18 cellular contexts compared by ENCODE assay signal in genomic region chr1:223228201-223228600, GRCh38.
"Had no signal": no experiment of that assay in that cellular context is flagged by ENCODE, and none has a peak within 500 bp of the region (broad histone marks: within the 10 kb centered on the region; RNA-seq: fewer than 3 reads in every experiment).

No MANE protein-coding gene starts in this region.

- H3K4me3 Mint-ChIP-seq: dendritic cell treated with granulocyte-macrophage colony-stimulating factor and Interleukin-4, amounts not matched to agents 40 ng/mL and 50 ng/mL, for 4 days; effector memory CD8-positive, alpha-beta T cell; nephron had no signal

- DNase-seq: effector memory CD8-positive, alpha-beta T cell; glutamatergic neuron; left colon; left ventricle myocardium superior; mesenchymal stem cell; midbrain; posterior cingulate gyrus; sigmoid colon; stimulated activated CD4-positive, alpha-beta T cell treated with anti-CD3 and anti-CD28 coated beads, Interleukin-12 subunit alpha, Interleukin-12 subunit beta, amount 100 ng/mL, for 4 hours; stimulated activated naive CD4-positive, alpha-beta T cell; stomach; substantia nigra; transverse colon had no signal

- H3K4me1 Mint-ChIP-seq: nephron had no signal

- H3K27ac Mint-ChIP-seq: dendritic cell treated with granulocyte-macrophage colony-stimulating factor and Interleukin-4, amounts not matched to agents 40 ng/mL and 50 ng/mL, for 4 days; effector memory CD8-positive, alpha-beta T cell; nephron had no signal

- ATAC-seq: effector memory CD8-positive, alpha-beta T cell; gastroesophageal sphincter; left colon; left ventricle myocardium superior had no signal

- FAIRE-seq: colon, keratinocyte had no signal

- H3K9me3 Mint-ChIP-seq: dendritic cell treated with granulocyte-macrophage colony-stimulating factor and Interleukin-4, amounts not matched to agents 40 ng/mL and 50 ng/mL, for 4 days; effector memory CD8-positive, alpha-beta T cell; nephron had no signal
